ENCODE assay signal across 1 cellular context in genomic region chr2:12300019-12300602, GRCh38.
TF ChIP-seq lines count a peak whose summit lies in the region.

No MANE protein-coding gene starts in this region.

TF ChIP-seq in SK-N-SH treated with all-trans-retinoic acid at 6 μM for 48 hours, 23 proteins besides CTCF, POLR2A, EP300 and RAD21 (continued from another document):
- TF ChIP-seq OSR1 (CRISPR knock-in tag; IDR thresholded peaks at IDR 0.05) (no peak), CREB5 (CRISPR knock-in tag; IDR thresholded peaks at IDR 0.05; ENCODE audit: low read depth) (no peak), GLIS3 (CRISPR knock-in tag; IDR thresholded peaks at IDR 0.05) (no peak), CSRNP3 (CRISPR knock-in tag; IDR thresholded peaks at IDR 0.05) (no peak), PPARA (CRISPR knock-in tag; IDR thresholded peaks at IDR 0.05; ENCODE audit: borderline replicate concordance) (no peak)
